Comparison of ENCODE assay signal across 2 cellular contexts in the genomic region with DNA sequence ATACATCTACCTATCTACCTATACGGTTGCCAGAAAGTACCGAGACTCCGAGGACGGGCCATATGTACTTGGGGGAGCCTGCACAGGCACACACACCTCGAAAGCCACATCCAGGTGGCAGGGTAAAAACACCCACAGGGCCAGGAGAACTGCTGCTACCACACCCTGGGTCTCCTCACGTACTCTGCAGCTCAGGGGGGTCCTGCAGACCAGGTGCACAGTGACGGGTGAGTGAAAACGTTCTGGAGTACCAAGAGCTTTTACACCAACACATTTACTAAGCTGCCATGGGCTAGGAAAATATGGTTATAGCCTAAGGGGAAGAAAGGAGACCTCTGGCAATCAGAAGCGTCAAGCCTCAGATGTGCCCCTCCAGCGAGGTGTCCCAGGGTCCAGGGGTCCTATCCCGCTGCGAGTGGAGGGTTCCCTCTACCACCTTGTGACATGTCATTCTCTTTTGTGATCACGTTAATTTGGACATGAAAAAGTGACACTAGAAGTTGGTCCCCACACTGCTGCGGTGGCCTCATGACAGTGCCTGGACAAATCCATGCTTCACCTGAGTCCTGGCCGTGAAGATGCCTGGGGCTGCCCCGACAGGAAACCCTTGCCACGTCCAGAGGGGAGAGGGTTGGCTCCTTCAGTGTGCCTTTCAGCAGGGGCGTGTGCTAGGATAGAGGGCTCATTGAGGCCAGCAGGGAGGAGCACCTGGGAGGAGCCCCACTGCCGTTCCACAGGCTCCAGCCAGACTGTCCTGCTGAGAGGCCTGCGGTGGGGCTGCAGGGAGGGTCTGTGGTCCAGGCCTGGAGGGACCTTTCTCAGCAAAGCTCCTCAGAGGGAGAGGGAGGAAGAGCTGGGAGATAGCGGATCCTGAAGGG.
TF ChIP-seq lines count a peak whose summit lies in the region.

No MANE protein-coding gene starts in this region.

TF ChIP-seq in HCT116, 20 proteins besides CTCF, POLR2A, EP300 and RAD21:
- TF ChIP-seq ZBTB33 (IDR thresholded peaks at IDR 0.05; ENCODE audit: extremely low read depth, insufficient replicate concordance, low read length) (no peak), JUND (IDR thresholded peaks at IDR 0.05) (no peak), CBX3 (IDR thresholded peaks at IDR 0.05; ENCODE audit: low read depth) (no peak), SP1 (IDR thresholded peaks at IDR 0.05; ENCODE audit: low read depth) (no peak), ZFX (IDR thresholded peaks at IDR 0.05) (no peak), YY1 (IDR thresholded peaks at IDR 0.05; ENCODE audit: extremely low read depth, insufficient replicate concordance, low read depth, low read length) (no peak), FOSL1 (IDR thresholded peaks at IDR 0.05; ENCODE audit: low read depth) (no peak), EZH2phosphoT487 (IDR thresholded peaks at IDR 0.05; ENCODE audit: borderline replicate concordance) (no peak), ZNF274 (IDR thresholded peaks at IDR 0.05; ENCODE audit: low read depth, low read length) (no peak), POLR2AphosphoS5 (IDR thresholded peaks at IDR 0.05; ENCODE audit: low read depth, low read length) (no peak), ELF1 (IDR thresholded peaks at IDR 0.05; ENCODE audit: borderline replicate concordance, low read depth) (no peak), TCF7L2 (IDR thresholded peaks at IDR 0.05; ENCODE audit: borderline replicate concordance, extremely low read depth, insufficient read depth, insufficient read length) (no peak), EGR1 (IDR thresholded peaks at IDR 0.05; ENCODE audit: low read depth) (no peak), EZH2 (IDR thresholded peaks at IDR 0.05) (no peak), MAX (IDR thresholded peaks at IDR 0.05) (no peak), SIN3A (IDR thresholded peaks at IDR 0.05; ENCODE audit: low read depth) (no peak), SRF (IDR thresholded peaks at IDR 0.05; ENCODE audit: low read depth) (no peak), CEBPB (IDR thresholded peaks at IDR 0.05; ENCODE audit: low read depth) (no peak)
- TF ChIP-seq, protein P1, sequence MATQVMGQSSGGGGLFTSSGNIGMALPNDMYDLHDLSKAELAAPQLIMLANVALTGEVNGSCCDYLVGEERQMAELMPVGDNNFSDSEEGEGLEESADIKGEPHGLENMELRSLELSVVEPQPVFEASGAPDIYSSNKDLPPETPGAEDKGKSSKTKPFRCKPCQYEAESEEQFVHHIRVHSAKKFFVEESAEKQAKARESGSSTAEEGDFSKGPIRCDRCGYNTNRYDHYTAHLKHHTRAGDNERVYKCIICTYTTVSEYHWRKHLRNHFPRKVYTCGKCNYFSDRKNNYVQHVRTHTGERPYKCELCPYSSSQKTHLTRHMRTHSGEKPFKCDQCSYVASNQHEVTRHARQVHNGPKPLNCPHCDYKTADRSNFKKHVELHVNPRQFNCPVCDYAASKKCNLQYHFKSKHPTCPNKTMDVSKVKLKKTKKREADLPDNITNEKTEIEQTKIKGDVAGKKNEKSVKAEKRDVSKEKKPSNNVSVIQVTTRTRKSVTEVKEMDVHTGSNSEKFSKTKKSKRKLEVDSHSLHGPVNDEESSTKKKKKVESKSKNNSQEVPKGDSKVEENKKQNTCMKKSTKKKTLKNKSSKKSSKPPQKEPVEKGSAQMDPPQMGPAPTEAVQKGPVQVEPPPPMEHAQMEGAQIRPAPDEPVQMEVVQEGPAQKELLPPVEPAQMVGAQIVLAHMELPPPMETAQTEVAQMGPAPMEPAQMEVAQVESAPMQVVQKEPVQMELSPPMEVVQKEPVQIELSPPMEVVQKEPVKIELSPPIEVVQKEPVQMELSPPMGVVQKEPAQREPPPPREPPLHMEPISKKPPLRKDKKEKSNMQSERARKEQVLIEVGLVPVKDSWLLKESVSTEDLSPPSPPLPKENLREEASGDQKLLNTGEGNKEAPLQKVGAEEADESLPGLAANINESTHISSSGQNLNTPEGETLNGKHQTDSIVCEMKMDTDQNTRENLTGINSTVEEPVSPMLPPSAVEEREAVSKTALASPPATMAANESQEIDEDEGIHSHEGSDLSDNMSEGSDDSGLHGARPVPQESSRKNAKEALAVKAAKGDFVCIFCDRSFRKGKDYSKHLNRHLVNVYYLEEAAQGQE (IDR thresholded peaks at IDR 0.05; ENCODE audit: low read depth): no peak
- TF ChIP-seq, protein P2, sequence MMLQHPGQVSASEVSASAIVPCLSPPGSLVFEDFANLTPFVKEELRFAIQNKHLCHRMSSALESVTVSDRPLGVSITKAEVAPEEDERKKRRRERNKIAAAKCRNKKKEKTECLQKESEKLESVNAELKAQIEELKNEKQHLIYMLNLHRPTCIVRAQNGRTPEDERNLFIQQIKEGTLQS (IDR thresholded peaks at IDR 0.05): no peak

TF ChIP-seq in WTC11, 78 proteins besides CTCF, POLR2A, EP300 and RAD21 (continued from another document):
- no peak for TF ChIP-seq ERG (CRISPR knock-in tag; IDR thresholded peaks at IDR 0.05)
- TF ChIP-seq, protein P3, sequence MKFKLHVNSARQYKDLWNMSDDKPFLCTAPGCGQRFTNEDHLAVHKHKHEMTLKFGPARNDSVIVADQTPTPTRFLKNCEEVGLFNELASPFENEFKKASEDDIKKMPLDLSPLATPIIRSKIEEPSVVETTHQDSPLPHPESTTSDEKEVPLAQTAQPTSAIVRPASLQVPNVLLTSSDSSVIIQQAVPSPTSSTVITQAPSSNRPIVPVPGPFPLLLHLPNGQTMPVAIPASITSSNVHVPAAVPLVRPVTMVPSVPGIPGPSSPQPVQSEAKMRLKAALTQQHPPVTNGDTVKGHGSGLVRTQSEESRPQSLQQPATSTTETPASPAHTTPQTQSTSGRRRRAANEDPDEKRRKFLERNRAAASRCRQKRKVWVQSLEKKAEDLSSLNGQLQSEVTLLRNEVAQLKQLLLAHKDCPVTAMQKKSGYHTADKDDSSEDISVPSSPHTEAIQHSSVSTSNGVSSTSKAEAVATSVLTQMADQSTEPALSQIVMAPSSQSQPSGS (CRISPR knock-in tag; IDR thresholded peaks at IDR 0.05; ENCODE audit: borderline replicate concordance, low read depth): no peak
- TF ChIP-seq CBFB (CRISPR knock-in tag; IDR thresholded peaks at IDR 0.05; ENCODE audit: low read depth): no peak
- TF ChIP-seq FOXP1 (CRISPR knock-in tag; IDR thresholded peaks at IDR 0.05; ENCODE audit: borderline replicate concordance): no peak
- no peak for TF ChIP-seq ZNF423 (CRISPR knock-in tag; IDR thresholded peaks at IDR 0.05)
- no peak for TF ChIP-seq ARID4B (CRISPR knock-in tag; IDR thresholded peaks at IDR 0.05; ENCODE audit: borderline replicate concordance)
- no peak for TF ChIP-seq NFATC4 (CRISPR knock-in tag; IDR thresholded peaks at IDR 0.05)
- TF ChIP-seq TEAD1 (CRISPR knock-in tag; IDR thresholded peaks at IDR 0.05): no peak
- TF ChIP-seq, protein P4, sequence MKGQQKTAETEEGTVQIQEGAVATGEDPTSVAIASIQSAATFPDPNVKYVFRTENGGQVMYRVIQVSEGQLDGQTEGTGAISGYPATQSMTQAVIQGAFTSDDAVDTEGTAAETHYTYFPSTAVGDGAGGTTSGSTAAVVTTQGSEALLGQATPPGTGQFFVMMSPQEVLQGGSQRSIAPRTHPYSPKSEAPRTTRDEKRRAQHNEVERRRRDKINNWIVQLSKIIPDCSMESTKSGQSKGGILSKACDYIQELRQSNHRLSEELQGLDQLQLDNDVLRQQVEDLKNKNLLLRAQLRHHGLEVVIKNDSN (CRISPR knock-in tag; IDR thresholded peaks at IDR 0.05): no peak
